In the genomic region with DNA sequence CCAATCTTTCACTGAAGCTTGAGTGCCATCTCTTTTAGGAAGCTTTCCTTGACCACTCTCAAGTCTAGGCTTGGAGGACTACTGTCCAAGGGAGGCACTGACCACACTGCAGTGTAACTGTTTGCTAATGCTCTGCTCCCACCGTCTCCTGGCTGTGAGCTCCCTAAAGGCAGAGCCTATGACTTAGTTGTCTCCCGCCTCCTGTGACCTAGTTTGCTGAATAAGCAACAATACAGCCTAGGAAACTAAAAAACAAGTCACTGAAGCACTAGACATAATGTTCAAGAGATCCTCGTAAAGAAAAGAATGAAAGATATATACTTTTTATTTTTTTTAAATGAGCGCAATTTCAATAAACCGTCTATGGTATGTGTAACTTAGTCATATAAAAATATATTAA, we compare ENCODE assay signal across 15 cellular contexts. TPM values are rescaled to one million over a fixed set of nuclear protein-coding genes. Genes with fewer than 3 reads are reported as not detected.
DNase-seq lines count a peak whose midpoint lies in the region; TF ChIP-seq lines count a peak whose summit lies in the region.
"Had no signal": no experiment of that assay in that cellular context is flagged by ENCODE, and none has a peak within 500 bp of the region (broad histone marks: within the 10 kb centered on the region; RNA-seq: fewer than 3 reads in every experiment).

No MANE protein-coding gene starts in this region.

- H3K4me1 ChIP-seq in hepatocyte (ENCODE audit: insufficient read depth), result peaks cover 23% of the 10 kb centered on the region

- H3K9me3 ChIP-seq in hepatocyte (ENCODE audit: low read depth), result no peaks in the 10 kb centered on the region

- H3K79me2 ChIP-seq in hepatocyte, result no peaks in the 10 kb centered on the region

- H3K36me3 Mint-ChIP-seq in neural crest cell (ENCODE audit: low read depth), result peaks cover 6% of the 10 kb centered on the region
- H3K36me3 Mint-ChIP-seq: CD14-positive monocyte; CD8-positive, alpha-beta T cell had no signal

- H3K4me1 Mint-ChIP-seq in neural crest cell, result peaks cover 35% of the 10 kb centered on the region
- H3K4me1 Mint-ChIP-seq: CD14-positive monocyte had no signal

- DNase-seq in Ammon's horn (ENCODE audit: low spot score) (peak; percentile 21), SW480 (ENCODE audit: low spot score) (peak; percentile 11), hepatocyte (ENCODE audit: low spot score) (no peak), neural crest cell (ENCODE audit: low read depth, low spot score) (no peak), foreskin melanocyte (no peak), inferior parietal cortex (ENCODE audit: extremely low spot score) (no peak), NCI-H2171 (lab: John Stamatoyannopoulos, UW) (no peak), NCI-H146 treated with DMSO at 0.1 percent for 48 hours (lab: John Stamatoyannopoulos, UW; ENCODE audit: unreplicated experiment) (no peak)
- DNase-seq: COR-L47, GDM1 had no signal

- H3K27ac Mint-ChIP-seq in neural crest cell (ENCODE audit: unreplicated experiment), result peak overlapping the region; percentile 8
- H3K27ac Mint-ChIP-seq: CD14-positive monocyte; CD8-positive, alpha-beta T cell had no signal

- TF ChIP-seq CTCF in hepatocyte (IDR thresholded peaks at IDR 0.05; ENCODE audit: poor library complexity) (no peak), neural crest cell (conservative IDR thresholded peaks at IDR 0.05) (no peak)

- H3K4me3 ChIP-seq in hepatocyte, result no peak overlapping the region

- H3K9me2 ChIP-seq in hepatocyte (replicated peaks; ENCODE audit: insufficient read depth), result no peaks in the 10 kb centered on the region

- 42% methylated on average over 5 of the region's 5 CpGs for WGBS in hepatocyte (ENCODE audit: low lambda C conversion rate, missing lambda C conversion rate)

- H3K4me2 ChIP-seq in hepatocyte, result peak overlapping the region; percentile 36

- no peaks in the 10 kb centered on the region for H3K27me3 Mint-ChIP-seq in neural crest cell (ENCODE audit: low read depth)

- H3K4me3 Mint-ChIP-seq in neural crest cell, result no peak overlapping the region
- H3K4me3 Mint-ChIP-seq: CD14-positive monocyte; CD8-positive, alpha-beta T cell had no signal

- H2AFZ ChIP-seq in hepatocyte, result no peak overlapping the region

- H3K27me3 ChIP-seq in hepatocyte, result no peaks in the 10 kb centered on the region

- no peaks in the 10 kb centered on the region for H4K20me1 ChIP-seq in hepatocyte (ENCODE audit: insufficient read depth, poor library complexity, severe bottlenecking)

- no peaks in the 10 kb centered on the region for H3K36me3 ChIP-seq in hepatocyte (replicated peaks; ENCODE audit: insufficient read depth, low read depth)

- H3K9me3 Mint-ChIP-seq in neural crest cell, result peaks cover 4% of the 10 kb centered on the region
- H3K9me3 Mint-ChIP-seq: CD14-positive monocyte; CD8-positive, alpha-beta T cell had no signal

- H3K27ac ChIP-seq in hepatocyte, result peak overlapping the region; percentile 19
- H3K27ac ChIP-seq: HL-60 had no signal

RNA-seq across cellular contexts. Expression of gene LIX1, which starts 31.4 kb away (rescaled TPM):
- total RNA-seq in hepatocyte (4.7 and 6.2 TPM in 2 replicates), neural crest cell (19.1 and 19.7 TPM in 2 replicates)
- 2.4 and 4.3 TPM in 2 replicates for polyA plus RNA-seq in hepatocyte
- total RNA-seq: CD8-positive, alpha-beta T cell had no signal
- polyA plus RNA-seq: AG04450, BJ, CD14-positive monocyte had no signal

Comparison
In these comparisons a context has a peak if more than half of its experiments do, and no peak if none do; other contexts are left out.
1. DNase-seq: peak in Ammon's horn (single experiment) and SW480 (single experiment); none in hepatocyte (single experiment), neural crest cell (single experiment), foreskin melanocyte (single experiment), inferior parietal cortex (single experiment), NCI-H2171 (single experiment) and NCI-H146 treated with DMSO at 0.1 percent for 48 hours (single experiment).